Comparison of ENCODE assay signal across 10 cellular contexts in the genomic region with DNA sequence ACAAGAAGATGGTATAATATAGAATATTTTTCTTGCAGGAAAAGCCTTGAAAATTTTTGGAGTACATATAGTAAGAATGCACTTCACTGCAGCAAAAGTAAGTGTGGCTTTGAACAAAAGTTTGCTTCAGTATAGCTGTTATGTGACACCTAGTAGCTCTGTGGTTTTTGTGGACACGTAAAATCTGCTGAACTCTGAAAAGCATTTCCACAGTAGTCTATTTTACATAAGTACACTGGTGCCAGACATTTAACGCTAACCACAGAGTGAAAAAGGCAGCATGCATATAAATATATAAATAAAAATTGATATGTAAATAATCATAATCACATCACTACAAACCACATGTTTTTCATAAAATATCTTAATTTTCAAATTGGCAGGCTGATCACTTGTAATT. TPM values are rescaled to one million over a fixed set of nuclear protein-coding genes. Genes with fewer than 3 reads are reported as not detected.
A peak's percentile ranks its signal among the peaks of the same experiment; 100 is the strongest.
DNase-seq lines count a peak whose midpoint lies in the region; ATAC-seq, FAIRE-seq and TF ChIP-seq lines count a peak whose summit lies in the region.
"Had no signal": no experiment of that assay in that cellular context is flagged by ENCODE, and none has a peak within 500 bp of the region (broad histone marks: within the 10 kb centered on the region; RNA-seq: fewer than 3 reads in every experiment).

No MANE protein-coding gene starts in this region.

- no peak overlapping the region for H3K4me3 ChIP-seq in DND-41 (ENCODE audit: low read depth in 1 of 2, low read length in 2 of 2)
- H3K4me3 ChIP-seq in body of pancreas: no peak overlapping the region

- peak; percentile 16 for DNase-seq in DND-41
- DNase-seq in NCI-H526 (lab: John Stamatoyannopoulos, UW): peak; percentile 79 to 83
- no peak for DNase-seq in HTR-8/SVneo (ENCODE audit: insufficient read length, low spot score)
- no peak for DNase-seq in body of pancreas
- no peak for DNase-seq in cardiac septum (ENCODE audit: low spot score)
- no peak for DNase-seq in SKM-1 (lab: John Stamatoyannopoulos, UW; ENCODE audit: unreplicated experiment)
- DNase-seq: islet precursor cell, MV-4-11 had no signal

- ATAC-seq in DND-41 (ENCODE audit: insufficient read depth, low read depth) (peak; percentile 99), GM19395 (IDR thresholded peaks at IDR 0.05; ENCODE audit: unreplicated experiment) (peak; percentile 95), HG02943 (IDR thresholded peaks at IDR 0.05; ENCODE audit: low read depth, unreplicated experiment) (peak; percentile 88), body of pancreas (no peak)

- no peak overlapping the region for H3K4me2 ChIP-seq in DND-41 (ENCODE audit: insufficient read depth, low read length)

- FAIRE-seq in HTR-8/SVneo (lab: Jason Lieb, UNC): no peak

- no peaks in the 10 kb centered on the region for H3K9me3 ChIP-seq in DND-41 (ENCODE audit: insufficient read depth, low read length, severe bottlenecking)
- no peaks in the 10 kb centered on the region for H3K9me3 ChIP-seq in body of pancreas

- H3K27ac ChIP-seq in DND-41 (ENCODE audit: low read length) (no peak overlapping the region), body of pancreas (no peak overlapping the region)

- H3K36me3 ChIP-seq in DND-41 (ENCODE audit: insufficient read depth, low read length) (no peaks in the 10 kb centered on the region), body of pancreas (replicated peaks in 1 of 2; ENCODE audit: insufficient read depth in 1 of 2, low read depth in 2 of 2) (no peaks in the 10 kb centered on the region)

- intact Hi-C loops in body of pancreas (cut with DNase I): no loop called here
- intact Hi-C loops in cardiac septum (cut with DNase I): no loop called here

- TF ChIP-seq CTCF in DND-41 (IDR thresholded peaks at IDR 0.05; ENCODE audit: borderline replicate concordance, extremely low read depth, low read length, poor library complexity, severe bottlenecking): no peak
- TF ChIP-seq CTCF in body of pancreas (IDR thresholded peaks at IDR 0.05): no peak

- 65 to 66% methylated on average over 2 of the region's 2 CpGs for WGBS in body of pancreas, 2 donors

- H4K20me1 ChIP-seq in DND-41 (ENCODE audit: insufficient read depth, low read length): no peaks in the 10 kb centered on the region

- no peak overlapping the region for H3K9ac ChIP-seq in DND-41 (ENCODE audit: low read depth, low read length)

- H3K27me3 ChIP-seq in DND-41 (ENCODE audit: insufficient read depth, low read length, poor library complexity): no peaks in the 10 kb centered on the region
- no peaks in the 10 kb centered on the region for H3K27me3 ChIP-seq in body of pancreas

- H3K4me1 ChIP-seq in DND-41 (ENCODE audit: insufficient read depth, low read length) (peaks cover 12% of the 10 kb centered on the region; the same call in 1 of the 2 replicates), body of pancreas (no peaks in the 10 kb centered on the region)

- no peaks in the 10 kb centered on the region for H3K79me2 ChIP-seq in DND-41 (ENCODE audit: insufficient read depth, low read length)

- no peak for TF ChIP-seq POLR2A in body of pancreas (IDR thresholded peaks at IDR 0.05)

- H2AFZ ChIP-seq in DND-41 (ENCODE audit: low read depth, low read length): no peak overlapping the region

RNA-seq across cellular contexts. Expression of gene CGGBP1, which starts 39.8 kb away (rescaled TPM):
- total RNA-seq in body of pancreas (10 to 100 TPM; 38.6 to 44.4 TPM), cardiac septum (48.5 TPM)

RNA-seq across cellular contexts. Expression of gene ZNF654, which starts 40.0 kb away (rescaled TPM):
- total RNA-seq in body of pancreas (1 to 10 TPM; 4.3 to 7.0 TPM), cardiac septum (14.7 TPM)

Comparison
In these comparisons a context has a peak if more than half of its experiments do, and no peak if none do; other contexts are left out.
1. DNase-seq: peak in DND-41 (single experiment) and NCI-H526 (2 of 2); none in HTR-8/SVneo (single experiment), body of pancreas (0 of 4), cardiac septum (single experiment) and SKM-1 (single experiment).